10 cellular contexts compared by ENCODE assay signal in genomic region chr14:22814945-22815713, GRCh38. TPM values are rescaled to one million over a fixed set of nuclear protein-coding genes. Genes with fewer than 3 reads are reported as not detected.
DNase-seq lines count a peak whose midpoint lies in the region; ATAC-seq, FAIRE-seq and TF ChIP-seq lines count a peak whose summit lies in the region.
"Had no signal": no experiment of that assay in that cellular context is flagged by ENCODE, and none has a peak within 500 bp of the region (broad histone marks: within the 10 kb centered on the region; RNA-seq: fewer than 3 reads in every experiment).

SLC7A7 (minus strand) TSS chr14:22815435; CDS start chr14:22813398, 2,037 bp downstream.

- peak within 1 kb of the TSS; percentile 23; the same call in 1 of the 3 replicates for H2BK15ac ChIP-seq in IMR-90 (ENCODE audit: low read depth, low read length)

- peak; percentile 61 to 68 for ATAC-seq in A549
- peak; percentile 9; the same call in 1 of the 2 replicates for ATAC-seq in IMR-90 (ENCODE audit: low read depth)

- H3K4me2 ChIP-seq in A549 (peak within 1 kb of the TSS; percentile 72), IMR-90 (ENCODE audit: low read depth, low read length) (peak within 1 kb of the TSS; percentile 32; the same call in 1 of the 2 replicates)

- no peak for TF ChIP-seq POLR2A in A549 (IDR thresholded peaks at IDR 0.05; ENCODE audit: low read length)
- no peak for TF ChIP-seq POLR2A in IMR-90 (IDR thresholded peaks at IDR 0.05; ENCODE audit: low read depth, low read length)

- H3K27me3 ChIP-seq in IMR-90 (ENCODE audit: control insufficient read depth, insufficient read depth, low read length) (no peaks in the 10 kb centered on the region), muscle layer of duodenum (ENCODE audit: low read depth, low read length) (no peaks in the 10 kb centered on the region), WERI-Rb-1 (ENCODE audit: insufficient read depth, low read depth, severe bottlenecking) (peaks cover 3% of the 10 kb centered on the region)

- H3K9me3 ChIP-seq in A549, result no peaks in the 10 kb centered on the region
- no peaks in the 10 kb centered on the region for H3K9me3 ChIP-seq in IMR-90 (ENCODE audit: control insufficient read depth, insufficient read depth, low read length)
- H3K9me3 ChIP-seq in muscle layer of duodenum (ENCODE audit: control insufficient read depth in 1 of 2, low read length in 2 of 2), result no peaks in the 10 kb centered on the region
- H3K9me3 ChIP-seq in WERI-Rb-1 (ENCODE audit: severe bottlenecking), result no peaks in the 10 kb centered on the region

- H2AFZ ChIP-seq in IMR-90 (replicated peaks; ENCODE audit: low read length, poor library complexity), result peak within 1 kb of the TSS; percentile 36

- in situ Hi-C loops in IMR-90 (cut with MboI; ENCODE audit: low sequenced_read_pairs), result no loop called here

- peak within 1 kb of the TSS; percentile 39; the same call in 1 of the 2 replicates for H3K18ac ChIP-seq in IMR-90 (ENCODE audit: low read depth, low read length)

- H3K36me3 ChIP-seq in IMR-90 (ENCODE audit: control insufficient read depth, insufficient read depth, low read length), result no peaks in the 10 kb centered on the region
- peaks cover 0 to 3% of the 10 kb centered on the region in 2 donors for H3K36me3 ChIP-seq in muscle layer of duodenum (ENCODE audit: control insufficient read depth in 1 of 2, insufficient read depth in 2 of 2, low read length in 2 of 2)
- H3K36me3 ChIP-seq in WERI-Rb-1, result no peaks in the 10 kb centered on the region

- peak within 1 kb of the TSS; percentile 38 for H3K4ac ChIP-seq in IMR-90 (ENCODE audit: low read depth, low read length)

- H3K56ac ChIP-seq in IMR-90 (ENCODE audit: extremely low read depth, insufficient read depth, low read length), result no peak within 1 kb of the TSS

- no peaks in the 10 kb centered on the region for H4K20me1 ChIP-seq in IMR-90 (ENCODE audit: insufficient read depth, low read length)

- 0 out of 2 replicates have a peak within 1 kb of the TSS, but pooled peaks have one; percentile 15 for H2AK5ac ChIP-seq in IMR-90 (ENCODE audit: low read depth, low read length)

- intact Hi-C loops in IMR-90 (cut with micrococcal nuclease), result loop anchor here (5.0 kb wide), 1 partner anchor 33 kb away; no protein-coding TSS in a partner anchor

- H4K5ac ChIP-seq in IMR-90 (ENCODE audit: low read depth, low read length), result peak within 1 kb of the TSS; percentile 72

- FAIRE-seq in A549 (lab: Jason Lieb, UNC), result no peak

- H4K8ac ChIP-seq in IMR-90 (ENCODE audit: low read depth in 2 of 2, low read length in 2 of 2), result peak within 1 kb of the TSS; percentile 59 to 61; a peak in 3 of 4 replicates

- dilution Hi-C loops in IMR-90 (cut with HindIII; ENCODE audit: low sequenced_read_pairs, unreplicated experiment), result no loop called here

- no peak within 1 kb of the TSS for H3K9ac ChIP-seq in IMR-90 (ENCODE audit: low read depth, low read length)

- H3K23ac ChIP-seq in IMR-90 (ENCODE audit: low read depth, low read length), result peak within 1 kb of the TSS; percentile 4; the same call in 1 of the 2 replicates

- no peak within 1 kb of the TSS; the same call in 1 of the 2 replicates for H4K91ac ChIP-seq in IMR-90 (ENCODE audit: insufficient read depth, low read depth, low read length)

- DNase-seq in A549 (ENCODE audit: low read depth in 1 of 2, low spot score in 1 of 2), result peak; percentile 38 to 62
- no peak for DNase-seq in IMR-90
- DNase-seq in coronary artery (ENCODE audit: low spot score), result no peak
- DNase-seq in COR-L47 (lab: John Stamatoyannopoulos, UW), result no peak
- DNase-seq in WERI-Rb-1, result no peak
- DNase-seq in C1 segment of cervical spinal cord (lab: John Stamatoyannopoulos, UW), result no peak
- DNase-seq in NCI-H2171 (lab: John Stamatoyannopoulos, UW), result no peak
- DNase-seq: CD4-positive, alpha-beta memory T cell; HCEC 1CT had no signal

- no peak within 1 kb of the TSS for H2BK5ac ChIP-seq in IMR-90 (ENCODE audit: low read depth, low read length, poor library complexity, severe bottlenecking)

- H3K4me3 ChIP-seq in A549 (peak within 1 kb of the TSS; percentile 38), IMR-90 (ENCODE audit: insufficient read depth, low read depth, low read length) (no peak within 1 kb of the TSS), coronary artery (peak within 1 kb of the TSS; percentile 44), muscle layer of duodenum (ENCODE audit: low read depth in 1 of 2, low read length in 2 of 2) (peak within 1 kb of the TSS; percentile 13 to 18), WERI-Rb-1 (ENCODE audit: low read depth, low read length) (no peak within 1 kb of the TSS)

- CTCF ChIA-PET in A549 (lab: Yijun Ruan, JAX) (interaction anchor here (1.2 to 2.6 kb wide), 4 partner anchors 8 to 245 kb away, joined by 3 to 17 read pairs (median 9); no protein-coding TSS in a partner anchor), IMR-90 (lab: Yijun Ruan, JAX) (no interaction called here)

- H2BK120ac ChIP-seq in IMR-90 (ENCODE audit: low read depth, low read length), result peak within 1 kb of the TSS; percentile 61; the same call in 1 of the 2 replicates

- POLR2A ChIA-PET in A549 (lab: Yijun Ruan, JAX), result no interaction called here
- POLR2A ChIA-PET in IMR-90 (lab: Charles Lee; ENCODE audit: unreplicated experiment), result no interaction called here

- H3K79me1 ChIP-seq in IMR-90 (ENCODE audit: low read depth in 1 of 2, low read length in 2 of 2), result peaks cover 0 to 7% of the 10 kb centered on the region in 2 experiments; a peak in 1 of 4 replicates

- H2BK20ac ChIP-seq in IMR-90 (ENCODE audit: low read depth, low read length), result no peak within 1 kb of the TSS

- H3K4me1 ChIP-seq in A549, result peaks cover 47% of the 10 kb centered on the region
- peaks cover 27% of the 10 kb centered on the region for H3K4me1 ChIP-seq in IMR-90 (ENCODE audit: control insufficient read depth, insufficient read depth, low read length)
- peaks cover 7 to 14% of the 10 kb centered on the region in 2 donors for H3K4me1 ChIP-seq in muscle layer of duodenum (ENCODE audit: control insufficient read depth in 1 of 2, insufficient read depth in 2 of 2, low read length in 2 of 2)

- H3K27ac ChIP-seq in A549, result peak within 1 kb of the TSS; percentile 82 to 89
- peak within 1 kb of the TSS; percentile 5; the same call in 1 of the 2 replicates for H3K27ac ChIP-seq in IMR-90 (ENCODE audit: insufficient read depth, low read length)
- H3K27ac ChIP-seq in coronary artery, result peak within 1 kb of the TSS; percentile 31 to 82
- H3K27ac ChIP-seq in muscle layer of duodenum (ENCODE audit: low read length), result peak within 1 kb of the TSS; percentile 56
- no peak within 1 kb of the TSS for H3K27ac ChIP-seq in WERI-Rb-1

- BruUV-seq in IMR-90 (replicated peaks; lab: Mats Ljungman, UMichigan), result no TSS peak

- TF ChIP-seq RAD21 in A549 (conservative IDR thresholded peaks at IDR 0.05 in 1 of 2, IDR thresholded peaks at IDR 0.05 in 1 of 2) (no peak), IMR-90 (IDR thresholded peaks at IDR 0.05; ENCODE audit: low read length) (no peak)

- peaks cover 21% of the 10 kb centered on the region for H3K9me1 ChIP-seq in IMR-90 (ENCODE audit: insufficient read depth, low read length)

- H3K14ac ChIP-seq in IMR-90 (replicated peaks; ENCODE audit: low read depth, low read length), result no peak within 1 kb of the TSS; the same call in 1 of the 2 replicates

- TF ChIP-seq EP300 in A549 (IDR thresholded peaks at IDR 0.05), result no peak

- H2AK9ac ChIP-seq in IMR-90 (replicated peaks; ENCODE audit: low read depth, low read length, poor library complexity), result peak within 1 kb of the TSS; percentile 35

- 44% methylated on average over 10 of the region's 10 CpGs for WGBS in A549 (ENCODE audit: missing lambda C conversion rate)
- WGBS in IMR-90 (ENCODE audit: extremely low coverage in 2 of 2, insufficient read length in 1 of 2), 2 experiments, result 69% methylated on average over 5 of the region's 10 CpGs; no CpG with 5 or more reads in 1 of the 2 experiments

- no peak for TF ChIP-seq CTCF in A549 (IDR thresholded peaks at IDR 0.05)
- TF ChIP-seq CTCF in IMR-90 (conservative IDR thresholded peaks at IDR 0.05; ENCODE audit: low read depth, low read length), result no peak
- no peak for TF ChIP-seq CTCF in coronary artery (IDR thresholded peaks at IDR 0.05)
- TF ChIP-seq CTCF in WERI-Rb-1 (IDR thresholded peaks at IDR 0.05; ENCODE audit: low read depth, low read length), result no peak

TF ChIP-seq in A549, 52 proteins besides CTCF, POLR2A, EP300 and RAD21:
- TF ChIP-seq MAFK (IDR thresholded peaks at IDR 0.05; ENCODE audit: partially characterized antibody) (peak; percentile 68), GATA3 (IDR thresholded peaks at IDR 0.05; ENCODE audit: borderline replicate concordance) (no peak), CEBPB (IDR thresholded peaks at IDR 0.05) (peak; percentile 76 to 89)

TF ChIP-seq in IMR-90, 13 proteins besides CTCF, POLR2A, EP300 and RAD21:
- TF ChIP-seq MAFK (IDR thresholded peaks at IDR 0.05; ENCODE audit: low read depth, low read length) (no peak), CEBPB (IDR thresholded peaks at IDR 0.05; ENCODE audit: low read depth, low read length) (0 out of 2 replicates have a peak, but pooled peaks have one; percentile 17)

RNA-seq across cellular contexts. Expression of gene SLC7A7, which starts in this region (rescaled TPM):
- 86.8 and 104 TPM in 2 replicates for polyA plus RNA-seq in A549 (2011; rRNA removed)
- 12.2 and 16.5 TPM in 2 replicates for polyA plus RNA-seq in A549 (2012; cell fraction: cytosol; rRNA removed)
- polyA plus RNA-seq in A549 (2012; cell fraction: nucleus; rRNA removed), result 13.7 and 22.7 TPM in 2 replicates
- 30.1 to 44.2 TPM (median 39.8 TPM) in 3 replicates for polyA plus RNA-seq in A549 (2017; fragmentation: RNase III; extraction: RNeasy Plus Mini Kit Qiagen cat#74134 plus additional on column Dnase treatment)
- polyA minus RNA-seq in A549 (2011; rRNA and poly(A)+ RNA removed), result 111 and 138 TPM in 2 replicates
- 1.4 and 2.0 TPM in 2 replicates for total RNA-seq in IMR-90 (2012; rRNA removed)
- polyA plus RNA-seq in IMR-90 (2012; rRNA removed), result 1.4 and 1.8 TPM in 2 replicates
- 1.5 and 2.2 TPM in 2 replicates for polyA plus RNA-seq in IMR-90 (2012; cell fraction: cytosol; rRNA removed)
- 3.9 and 11.9 TPM in 2 replicates for polyA plus RNA-seq in IMR-90 (2012; cell fraction: nucleus; rRNA removed; ENCODE audit: low replicate concordance)

Comparison
In these comparisons a context has a peak if more than half of its experiments do, and no peak if none do; other contexts are left out.
1. DNase-seq: peak in A549 (2 of 2); none in IMR-90 (single experiment), coronary artery (single experiment), COR-L47 (single experiment), WERI-Rb-1 (single experiment), C1 segment of cervical spinal cord (0 of 14) and NCI-H2171 (single experiment).
2. H3K4me3 ChIP-seq: peak in A549 (single experiment), coronary artery (single experiment) and muscle layer of duodenum (2 of 2); none in IMR-90 (single experiment) and WERI-Rb-1 (single experiment).